In genomic region chr3:45656575-45657363, GRCh38 we compare ENCODE assay signal across 1 cellular context.
TF ChIP-seq lines count a peak whose summit lies in the region.

No MANE protein-coding gene starts in this region.

TF ChIP-seq in HepG2, 621 proteins besides CTCF, POLR2A, EP300 and RAD21 (continued from another document):
- TF ChIP-seq ZBTB40 (IDR thresholded peaks at IDR 0.05) (no peak), ZBTB40 (CRISPR knock-in tag; IDR thresholded peaks at IDR 0.05) (no peak), ZNF207 (IDR thresholded peaks at IDR 0.05; ENCODE audit: borderline replicate concordance) (no peak), BORCS8-MEF2B (CRISPR knock-in tag; IDR thresholded peaks at IDR 0.05) (0 out of 2 replicates have a peak, but pooled peaks have one; percentile 20), ARID2 (CRISPR knock-in tag; IDR thresholded peaks at IDR 0.05; ENCODE audit: borderline replicate concordance) (no peak), HNF4A (CRISPR knock-in tag; IDR thresholded peaks at IDR 0.05) (no peak), HCFC1 (IDR thresholded peaks at IDR 0.05; ENCODE audit: low read depth, low read length) (no peak)
TF ChIP-seq in HepG2: peak in this region for 66.
